Comparison of ENCODE assay signal across 8 cellular contexts in genomic region chrX:48918303-48918643, GRCh38. TPM values are rescaled to one million over a fixed set of nuclear protein-coding genes. Genes with fewer than 3 reads are reported as not detected.
A peak's percentile ranks its signal among the peaks of the same experiment; 100 is the strongest.
DNase-seq lines count a peak whose midpoint lies in the region; ATAC-seq, FAIRE-seq and TF ChIP-seq lines count a peak whose summit lies in the region.

No MANE protein-coding gene starts in this region.

- TF ChIP-seq POLR2A in sigmoid colon (IDR thresholded peaks at IDR 0.05) = no peak

- H3K27me3 ChIP-seq in SJSA1 (replicated peaks) (no peaks in the 10 kb centered on the region), sigmoid colon (no peaks in the 10 kb centered on the region)

- H3K36me3 ChIP-seq in SJSA1 = 0 out of 2 replicates have a peak, but pooled peaks cover 2% of the 10 kb centered on the region
- H3K36me3 ChIP-seq in sigmoid colon = peaks cover 0 to 12% (median 3%) of the 10 kb centered on the region in 4 donors

- H3K4me1 ChIP-seq in SJSA1 (replicated peaks) (peaks cover 14% of the 10 kb centered on the region), sigmoid colon (peaks cover 0 to 20% (median 8%) of the 10 kb centered on the region in 4 donors)

- FAIRE-seq in GM19239 (lab: Jason Lieb, UNC) = peak; percentile 63

- TF ChIP-seq EP300 in sigmoid colon (IDR thresholded peaks at IDR 0.05) = no peak

- TF ChIP-seq CTCF in fibroblast of mammary gland (conservative IDR thresholded peaks at IDR 0.05; ENCODE audit: control insufficient read depth, insufficient read depth, low read depth, low read length) (no peak), sigmoid colon (IDR thresholded peaks at IDR 0.05) (no peak)

- intact Hi-C loops in sigmoid colon (cut with DNase I) = loop anchor here (5.0 kb wide), 2 partner anchors 124 to 321 kb away; partner anchors contain the start of genes TFE3 and WDR13

- no peak for ATAC-seq in GM21381 (IDR thresholded peaks at IDR 0.05; ENCODE audit: unreplicated experiment)

- H3K9me3 ChIP-seq in SJSA1 (replicated peaks) = no peaks in the 10 kb centered on the region
- no peaks in the 10 kb centered on the region for H3K9me3 ChIP-seq in sigmoid colon

- WGBS in sigmoid colon, 2 donors = 3 to 4% methylated on average over 23 of the region's 23 CpGs

- H3K27ac ChIP-seq in SJSA1 (0 out of 2 replicates have a peak overlapping the region, but pooled peaks have one; percentile 51), sigmoid colon (peak overlapping the region; percentile 82 to 90 (median 86))

- no peak for DNase-seq in GM19239 (ENCODE audit: insufficient read length, low spot score)
- DNase-seq in SJSA1 (ENCODE audit: low read depth in 1 of 2, low spot score in 2 of 2) = no peak
- DNase-seq in fibroblast of mammary gland (ENCODE audit: low read depth) = no peak
- no peak for DNase-seq in sigmoid colon
- DNase-seq in NCI-H187 treated with DMSO at 0.1 percent for 48 hours (lab: John Stamatoyannopoulos, UW) = no peak
- no peak for DNase-seq in NCI-H2171 (lab: John Stamatoyannopoulos, UW)
- DNase-seq in islet precursor cell = no peak

- peak overlapping the region; percentile 59 for H3K4me3 ChIP-seq in SJSA1
- H3K4me3 ChIP-seq in fibroblast of mammary gland (ENCODE audit: control insufficient read depth, low read depth, low read length) = peak overlapping the region; percentile 43
- H3K4me3 ChIP-seq in sigmoid colon = peak overlapping the region; percentile 58 to 61 (median 60)

RNA-seq across cellular contexts. Expression of gene PIM2, which starts 0.6 kb away (rescaled TPM):
- total RNA-seq in SJSA1 (2014; rRNA removed; shearing (Covaris generic)) = 8.0 and 10.8 TPM in 2 replicates
- total RNA-seq in sigmoid colon = 1 to 10 TPM; 2.4 to 6.9 (median 4.4) TPM
- polyA plus RNA-seq in sigmoid colon = 10 to 100 TPM in 1 of 3 donors, 1 to 10 TPM in 2; 6.6 to 42.0 (median 6.7) TPM

RNA-seq across cellular contexts. Expression of gene SLC35A2, which starts 6.8 kb away (rescaled TPM):
- 22.7 and 32.6 TPM in 2 replicates for total RNA-seq in SJSA1 (2014; rRNA removed; shearing (Covaris generic))
- total RNA-seq in sigmoid colon = 10 to 100 TPM in 1 of 4 donors, 1 to 10 TPM in 3; 5.6 to 20.2 (median 6.0) TPM
- 10 to 100 TPM in 1 of 3 donors, 1 to 10 TPM in 2; 6.0 to 43.9 (median 9.0) TPM for polyA plus RNA-seq in sigmoid colon

RNA-seq across cellular contexts. Expression of gene PQBP1, which starts 20.5 kb away (rescaled TPM):
- 74.5 and 82.7 TPM in 2 replicates for total RNA-seq in SJSA1 (2014; rRNA removed; shearing (Covaris generic))
- 100 to 1,000 TPM in 2 of 4 donors, 10 to 100 TPM in 2; 83.1 to 103 (median 94.9) TPM for total RNA-seq in sigmoid colon
- polyA plus RNA-seq in sigmoid colon = 10 to 100 TPM; 65.0 to 80.8 (median 77.5) TPM

RNA-seq across cellular contexts. Expression of gene TIMM17B, which starts 20.7 kb away (rescaled TPM):
- total RNA-seq in SJSA1 (2014; rRNA removed; shearing (Covaris generic)) = 66.4 and 72.2 TPM in 2 replicates
- 10 to 100 TPM; 37.7 to 59.6 (median 45.7) TPM for total RNA-seq in sigmoid colon
- polyA plus RNA-seq in sigmoid colon = 10 to 100 TPM; 38.4 to 63.1 (median 53.4) TPM

RNA-seq across cellular contexts. Expression of gene OTUD5, which starts 39.1 kb away (rescaled TPM):
- total RNA-seq in SJSA1 (2014; rRNA removed; shearing (Covaris generic)) = 20.0 and 23.9 TPM in 2 replicates
- total RNA-seq in sigmoid colon = 10 to 100 TPM; 33.6 to 41.4 (median 38.0) TPM
- polyA plus RNA-seq in sigmoid colon = 10 to 100 TPM; 22.4 to 39.3 (median 24.6) TPM
